ENCODE assay signal across 20 cellular contexts in the genomic region with DNA sequence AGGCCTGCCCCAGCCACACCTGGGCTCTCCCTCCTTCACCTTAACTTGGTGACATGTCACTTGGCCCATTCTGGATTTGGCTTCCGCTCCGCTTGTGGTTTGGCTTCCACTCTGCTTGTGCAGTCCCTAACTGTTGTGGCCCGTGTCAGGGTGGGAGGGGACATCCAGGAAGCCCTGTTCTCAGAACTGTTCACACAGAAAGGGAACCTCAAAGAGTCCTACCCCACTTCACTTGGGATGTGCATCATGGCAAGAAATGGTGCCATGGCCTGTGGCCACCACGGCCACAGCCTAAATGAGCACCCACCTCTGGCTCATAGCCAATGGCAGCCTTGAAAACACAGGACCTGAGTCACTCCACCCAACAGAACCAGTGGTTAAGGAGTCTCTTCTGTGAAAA.
DNase-seq lines count a peak whose midpoint lies in the region; ATAC-seq lines count a peak whose summit lies in the region.
"Had no signal": no experiment of that assay in that cellular context is flagged by ENCODE, and none has a peak within 500 bp of the region (broad histone marks: within the 10 kb centered on the region; RNA-seq: fewer than 3 reads in every experiment).

No MANE protein-coding gene starts in this region.

- H2BK5ac ChIP-seq in neuronal stem cell (ENCODE audit: low read length) = no peak overlapping the region

- H3K23ac ChIP-seq in neuronal stem cell (ENCODE audit: low read depth, low read length, poor library complexity) = no peak overlapping the region

- H3K79me1 ChIP-seq in neuronal stem cell (ENCODE audit: low read depth, low read length) = no peaks in the 10 kb centered on the region

- H2BK120ac ChIP-seq in neuronal stem cell (ENCODE audit: low read depth, low read length) = no peak overlapping the region

- H2AFZ ChIP-seq in neuronal stem cell (ENCODE audit: low read length) = no peak overlapping the region
- H2AFZ ChIP-seq: GM23338, PC-9 had no signal

- DNase-seq in activated CD8-positive, alpha-beta memory T cell treated with anti-CD3 and anti-CD28 coated beads, Interleukin-2, amount 10 ng/mL, durations not matched to agents 7 days and 5 days = peak; percentile 45
- no peak for DNase-seq in activated CD8-positive, alpha-beta memory T cell treated with anti-CD3 and anti-CD28 coated beads for 24 hours
- DNase-seq in Daoy (ENCODE audit: low read depth) (peak; percentile 35), M059J (ENCODE audit: low read depth) (peak; percentile 6), neuronal stem cell (ENCODE audit: low spot score) (no peak), NCI-H1048 (lab: John Stamatoyannopoulos, UW) (no peak), cerebellar nuclear complex (lab: John Stamatoyannopoulos, UW) (no peak)
- DNase-seq: BE2C, NCI-H1092 treated with DMSO at 0.1 percent for 48 hours, NCI-H146, NCI-H2029, NCI-H2227 treated with DMSO at 0.1 percent for 48 hours, NCI-H510A, PC-9, SHP77 treated with DMSO at 0.1 percent for 48 hours had no signal

- H3K27ac ChIP-seq in neuronal stem cell (replicated peaks; ENCODE audit: low read length) = no peak overlapping the region
- H3K27ac ChIP-seq: PC-9, RWPE1, SK-N-MC had no signal

- no peak overlapping the region for H3K4me2 ChIP-seq in neuronal stem cell (ENCODE audit: insufficient read depth, low read length, poor library complexity, severe bottlenecking)
- H3K4me2 ChIP-seq: GM23338, PC-9 had no signal

- ATAC-seq in activated CD8-positive, alpha-beta memory T cell treated with anti-CD3 and anti-CD28 coated beads, Interleukin-2, amount 10 ng/mL, durations not matched to agents 7 days and 5 days = peak; percentile 51
- ATAC-seq: GM23338, K562 had no signal

- H3K4me3 ChIP-seq in neuronal stem cell (ENCODE audit: low read length in 2 of 2) = peak overlapping the region in 1 of 2 donors; percentile 55
- H3K4me3 ChIP-seq: GM23338, HAP-1, K562, PC-9, SK-N-MC had no signal

- H3K4me1 ChIP-seq in neuronal stem cell (ENCODE audit: control insufficient read depth in 2 of 2, insufficient read depth in 1 of 2, low read depth in 1 of 2, low read length in 2 of 2) = no peaks in the 10 kb centered on the region
- H3K4me1 ChIP-seq: BE2C, HAP-1 had no signal

- CTCF ChIA-PET in activated CD8-positive, alpha-beta memory T cell treated with anti-CD3 and anti-CD28 coated beads, Interleukin-2, amount 10 ng/mL, durations not matched to agents 7 days and 5 days (lab: Charles Lee) = interaction anchor here (0.6 to 0.9 kb wide), 2 partner anchors 215 to 1803 kb away, joined by 3 read pairs; no protein-coding TSS in a partner anchor

- H3K9ac ChIP-seq in neuronal stem cell (ENCODE audit: low read depth, low read length, poor library complexity) = no peak overlapping the region

- no peak overlapping the region for H3K4me3 Mint-ChIP-seq in activated CD8-positive, alpha-beta memory T cell treated with anti-CD3 and anti-CD28 coated beads, Interleukin-2, amount 10 ng/mL, durations not matched to agents 7 days and 5 days
- H3K4me3 Mint-ChIP-seq: GM23338 had no signal

- no peaks in the 10 kb centered on the region for H3K9me3 Mint-ChIP-seq in activated CD8-positive, alpha-beta memory T cell treated with anti-CD3 and anti-CD28 coated beads, Interleukin-2, amount 10 ng/mL, durations not matched to agents 7 days and 5 days (ENCODE audit: low read depth)
- H3K9me3 Mint-ChIP-seq: GM23338 had no signal

- H3K36me3 ChIP-seq in neuronal stem cell (replicated peaks in 1 of 2; ENCODE audit: control insufficient read depth in 2 of 2, insufficient read depth in 2 of 2, low read length in 2 of 2) = no peaks in the 10 kb centered on the region
- H3K36me3 ChIP-seq: BE2C, HAP-1 had no signal

- no peak overlapping the region for H2BK15ac ChIP-seq in neuronal stem cell (ENCODE audit: low read length)

- no peaks in the 10 kb centered on the region for H3K9me3 ChIP-seq in neuronal stem cell (replicated peaks in 1 of 2; ENCODE audit: control insufficient read depth in 2 of 2, insufficient read depth in 1 of 2, low read depth in 1 of 2, low read length in 2 of 2)
- H3K9me3 ChIP-seq: BE2C, HAP-1 had no signal

- peaks cover 40% of the 10 kb centered on the region for H3K27me3 Mint-ChIP-seq in activated CD8-positive, alpha-beta memory T cell treated with anti-CD3 and anti-CD28 coated beads, Interleukin-2, amount 10 ng/mL, durations not matched to agents 7 days and 5 days

- H4K8ac ChIP-seq in neuronal stem cell (ENCODE audit: low read depth, low read length) = no peak overlapping the region

- H2BK12ac ChIP-seq in neuronal stem cell (ENCODE audit: low read length) = no peak overlapping the region

- no peak overlapping the region for H3K18ac ChIP-seq in neuronal stem cell (ENCODE audit: low read length)

- H4K91ac ChIP-seq in neuronal stem cell (ENCODE audit: low read depth, low read length, poor library complexity) = no peak overlapping the region

- H3K4me1 Mint-ChIP-seq in activated CD8-positive, alpha-beta memory T cell treated with anti-CD3 and anti-CD28 coated beads, Interleukin-2, amount 10 ng/mL, durations not matched to agents 7 days and 5 days = peaks cover 6% of the 10 kb centered on the region
- H3K4me1 Mint-ChIP-seq: GM23338 had no signal

- no peak overlapping the region for H3K4ac ChIP-seq in neuronal stem cell (ENCODE audit: low read length)

- H3K14ac ChIP-seq in neuronal stem cell (ENCODE audit: low read length) = no peak overlapping the region

- WGBS in neuronal stem cell (ENCODE audit: extremely low coverage in 2 of 2, insufficient read length in 2 of 2, insufficient replicate concordance in 1 of 2), 2 donors = no CpG with 5 or more reads among the region's 4 CpGs

- H3K36me3 Mint-ChIP-seq in activated CD8-positive, alpha-beta memory T cell treated with anti-CD3 and anti-CD28 coated beads, Interleukin-2, amount 10 ng/mL, durations not matched to agents 7 days and 5 days = no peaks in the 10 kb centered on the region

- H3K27me3 ChIP-seq in neuronal stem cell (ENCODE audit: control insufficient read depth in 3 of 3, insufficient read depth in 3 of 3, low read depth in 1 of 3, low read length in 3 of 3) = peaks cover 0 to 17% (median 0%) of the 10 kb centered on the region in 3 experiments
- H3K27me3 ChIP-seq: BE2C had no signal

- H2AK5ac ChIP-seq in neuronal stem cell (ENCODE audit: low read depth, low read length) = peak overlapping the region; percentile 32

- H3K27ac Mint-ChIP-seq in activated CD8-positive, alpha-beta memory T cell treated with anti-CD3 and anti-CD28 coated beads, Interleukin-2, amount 10 ng/mL, durations not matched to agents 7 days and 5 days = no peak overlapping the region
- H3K27ac Mint-ChIP-seq: GM23338 had no signal

Comparison
In these comparisons a context has a peak if more than half of its experiments do, and no peak if none do; other contexts are left out.
1. DNase-seq: peak in activated CD8-positive, alpha-beta memory T cell treated with anti-CD3 and anti-CD28 coated beads, Interleukin-2, amount 10 ng/mL, durations not matched to agents 7 days and 5 days (single experiment), Daoy (single experiment) and M059J (single experiment); none in activated CD8-positive, alpha-beta memory T cell treated with anti-CD3 and anti-CD28 coated beads for 24 hours (single experiment), neuronal stem cell (single experiment), NCI-H1048 (single experiment) and cerebellar nuclear complex (0 of 2).